11 cellular contexts compared by ENCODE assay signal in genomic region chr4:144584428-144584827, GRCh38.
DNase-seq lines count a peak whose midpoint lies in the region; ATAC-seq, FAIRE-seq and TF ChIP-seq lines count a peak whose summit lies in the region.
"Had no signal": no experiment of that assay in that cellular context is flagged by ENCODE, and none has a peak within 500 bp of the region (broad histone marks: within the 10 kb centered on the region; RNA-seq: fewer than 3 reads in every experiment).

No MANE protein-coding gene starts in this region.

- no peak overlapping the region for H3K18ac ChIP-seq in neuronal stem cell (ENCODE audit: low read length)

- no peak overlapping the region for H4K91ac ChIP-seq in neuronal stem cell (ENCODE audit: low read depth, low read length, poor library complexity)

- H2BK12ac ChIP-seq in neuronal stem cell (ENCODE audit: low read length): no peak overlapping the region

- H3K9me3 ChIP-seq in neuronal stem cell (replicated peaks in 1 of 2; ENCODE audit: control insufficient read depth in 2 of 2, insufficient read depth in 1 of 2, low read depth in 1 of 2, low read length in 2 of 2): peaks cover 0 to 14% of the 10 kb centered on the region in 2 donors

- H3K4me1 ChIP-seq in neuronal stem cell (ENCODE audit: control insufficient read depth in 2 of 2, insufficient read depth in 1 of 2, low read depth in 1 of 2, low read length in 2 of 2): peaks cover 0 to 2% of the 10 kb centered on the region in 2 donors

- H3K4me3 ChIP-seq in choroid plexus epithelial cell (ENCODE audit: low read depth, low read length): no peak overlapping the region
- H3K4me3 ChIP-seq in neuronal stem cell (ENCODE audit: low read length in 2 of 2): no peak overlapping the region

- no peak overlapping the region for H2AK5ac ChIP-seq in neuronal stem cell (ENCODE audit: low read depth, low read length)

- TF ChIP-seq POLR2A in H54 (IDR thresholded peaks at IDR 0.05; ENCODE audit: low read depth, low read length): no peak

- H2AFZ ChIP-seq in neuronal stem cell (ENCODE audit: low read length): peak overlapping the region; percentile 5

- peak; percentile 29 for TF ChIP-seq CTCF in choroid plexus epithelial cell (conservative IDR thresholded peaks at IDR 0.05; ENCODE audit: low read depth, low read length)

- no peaks in the 10 kb centered on the region for H3K36me3 ChIP-seq in neuronal stem cell (replicated peaks in 1 of 2; ENCODE audit: control insufficient read depth in 2 of 2, insufficient read depth in 2 of 2, low read length in 2 of 2)

- H3K79me1 ChIP-seq in neuronal stem cell (ENCODE audit: low read depth, low read length): no peaks in the 10 kb centered on the region

- DNase-seq in DMS53 treated with DMSO at 0.1 percent for 48 hours (lab: John Stamatoyannopoulos, UW; ENCODE audit: unreplicated experiment) (peak; percentile 4), choroid plexus epithelial cell (ENCODE audit: low read depth) (peak; percentile 35), neuronal stem cell (ENCODE audit: low spot score) (no peak), H54 (ENCODE audit: insufficient read length, low spot score) (no peak)
- no peak for DNase-seq in activated CD8-positive, alpha-beta memory T cell treated with anti-CD3 and anti-CD28 coated beads, Interleukin-2, amount 50 U/mL, for 4 hours
- DNase-seq: activated CD4-positive, alpha-beta T cell treated with anti-CD3 and anti-CD28 coated beads for 1 hour; activated naive CD4-positive, alpha-beta T cell treated with Interleukin-2 at 50 U/mL for 16 hours; DMS79 treated with DMSO at 0.1 percent for 48 hours; Right ventricle myocardium superior had no signal

- H3K9ac ChIP-seq in neuronal stem cell (ENCODE audit: low read depth, low read length, poor library complexity): no peak overlapping the region

- no peak overlapping the region for H3K4ac ChIP-seq in neuronal stem cell (ENCODE audit: low read length)

- FAIRE-seq in H54 (lab: Jason Lieb, UNC): no peak

- H4K8ac ChIP-seq in neuronal stem cell (ENCODE audit: low read depth, low read length): no peak overlapping the region

- no peak overlapping the region for H3K14ac ChIP-seq in neuronal stem cell (ENCODE audit: low read length)

- no peak overlapping the region for H2BK15ac ChIP-seq in neuronal stem cell (ENCODE audit: low read length)

- H2BK5ac ChIP-seq in neuronal stem cell (ENCODE audit: low read length): no peak overlapping the region

- WGBS in neuronal stem cell (ENCODE audit: extremely low coverage in 2 of 2, insufficient read length in 2 of 2, insufficient replicate concordance in 1 of 2), 2 donors: no CpG with 5 or more reads among the region's 3 CpGs

- no peak overlapping the region for H3K27ac ChIP-seq in neuronal stem cell (replicated peaks; ENCODE audit: low read length)

- H3K23ac ChIP-seq in neuronal stem cell (ENCODE audit: low read depth, low read length, poor library complexity): no peak overlapping the region

- no peak overlapping the region for H2BK120ac ChIP-seq in neuronal stem cell (ENCODE audit: low read depth, low read length)

- H3K27me3 ChIP-seq in neuronal stem cell (ENCODE audit: control insufficient read depth in 3 of 3, insufficient read depth in 3 of 3, low read depth in 1 of 3, low read length in 3 of 3): no peaks in the 10 kb centered on the region

- ATAC-seq in HG02798 (IDR thresholded peaks at IDR 0.05; ENCODE audit: poor library complexity, unreplicated experiment): peak; percentile 39
- no peak for ATAC-seq in GM21390 (IDR thresholded peaks at IDR 0.05; ENCODE audit: unreplicated experiment)

- no peak overlapping the region for H3K4me2 ChIP-seq in neuronal stem cell (ENCODE audit: insufficient read depth, low read length, poor library complexity, severe bottlenecking)

Comparison
In these comparisons a context has a peak if more than half of its experiments do, and no peak if none do; other contexts are left out.
1. DNase-seq: peak in DMS53 treated with DMSO at 0.1 percent for 48 hours (single experiment) and choroid plexus epithelial cell (single experiment); none in neuronal stem cell (single experiment), activated CD8-positive, alpha-beta memory T cell treated with anti-CD3 and anti-CD28 coated beads, Interleukin-2, amount 50 U/mL, for 4 hours (single experiment) and H54 (single experiment).